20 cellular contexts compared by ENCODE assay signal in genomic region chr2:241198381-241199282, GRCh38. TPM values are rescaled to one million over a fixed set of nuclear protein-coding genes. Genes with fewer than 3 reads are reported as not detected.
DNase-seq lines count a peak whose midpoint lies in the region; ATAC-seq and TF ChIP-seq lines count a peak whose summit lies in the region.
"Had no signal": no experiment of that assay in that cellular context is flagged by ENCODE, and none has a peak within 500 bp of the region (broad histone marks: within the 10 kb centered on the region; RNA-seq: fewer than 3 reads in every experiment).

No MANE protein-coding gene starts in this region.

- intact Hi-C loops in Panc1 (cut with micrococcal nuclease; ENCODE audit: unreplicated experiment) = no loop called here
- intact Hi-C loops in psoas muscle (cut with DNase I) = no loop called here
- intact Hi-C loops in uterus (cut with DNase I; ENCODE audit: low total_unique reads) = no loop called here

- ATAC-seq in activated naive CD4-positive, alpha-beta T cell treated with anti-CD3 and anti-CD28 coated beads, Interleukin-2, amount 50 U/mL, for 72 hours = no peak
- ATAC-seq in Panc1 (peak; percentile 18; the same call in 1 of the 2 replicates), psoas muscle (no peak)
- ATAC-seq: HCT116 had no signal

- BruUV-seq in Panc1 (replicated peaks; lab: Mats Ljungman, UMichigan) = no TSS peak

- no peaks in the 10 kb centered on the region for H3K36me3 ChIP-seq in Panc1 (ENCODE audit: control insufficient read depth, insufficient read depth, low read length)
- no peaks in the 10 kb centered on the region for H3K36me3 ChIP-seq in psoas muscle (ENCODE audit: insufficient read depth in 1 of 2, low read depth in 1 of 2)
- no peaks in the 10 kb centered on the region for H3K36me3 ChIP-seq in uterus
- H3K36me3 ChIP-seq in effector memory CD4-positive, alpha-beta T cell (ENCODE audit: control insufficient read depth, insufficient read depth, low read length) = no peaks in the 10 kb centered on the region
- H3K36me3 ChIP-seq: SJCRH30 had no signal

- H3K27ac ChIP-seq in Panc1 (ENCODE audit: low read length) (no peak overlapping the region), psoas muscle (no peak overlapping the region), uterus (no peak overlapping the region)
- H3K27ac ChIP-seq in effector memory CD4-positive, alpha-beta T cell (ENCODE audit: insufficient read depth, low read length, poor library complexity, severe bottlenecking) = no peak overlapping the region
- H3K27ac ChIP-seq: SJCRH30 had no signal

- no peaks in the 10 kb centered on the region for H3K27me3 ChIP-seq in Panc1 (ENCODE audit: control insufficient read depth, insufficient read depth, low read length)
- no peaks in the 10 kb centered on the region for H3K27me3 ChIP-seq in psoas muscle (ENCODE audit: insufficient read depth in 3 of 3, low read length in 2 of 3)
- no peaks in the 10 kb centered on the region for H3K27me3 ChIP-seq in uterus
- H3K27me3 ChIP-seq in effector memory CD4-positive, alpha-beta T cell (replicated peaks; ENCODE audit: control insufficient read depth, insufficient read depth, low read length, poor library complexity, severe bottlenecking) = no peaks in the 10 kb centered on the region
- H3K27me3 ChIP-seq: SJCRH30 had no signal

- no peaks in the 10 kb centered on the region for H3K36me3 Mint-ChIP-seq in activated naive CD4-positive, alpha-beta T cell treated with anti-CD3 and anti-CD28 coated beads, Interleukin-2, amount 10 ng/mL, durations not matched to agents 7 days and 5 days
- H3K36me3 Mint-ChIP-seq in activated naive CD4-positive, alpha-beta T cell treated with anti-CD3 and anti-CD28 coated beads, Interleukin-2, amount 50 U/mL, for 72 hours = no peaks in the 10 kb centered on the region
- no peaks in the 10 kb centered on the region for H3K36me3 Mint-ChIP-seq in glutamatergic neuron (ENCODE audit: unreplicated experiment)

- no peaks in the 10 kb centered on the region for H3K9me3 Mint-ChIP-seq in activated naive CD4-positive, alpha-beta T cell treated with anti-CD3 and anti-CD28 coated beads, Interleukin-2, amount 10 ng/mL, durations not matched to agents 7 days and 5 days
- no peaks in the 10 kb centered on the region for H3K9me3 Mint-ChIP-seq in activated naive CD4-positive, alpha-beta T cell treated with anti-CD3 and anti-CD28 coated beads, Interleukin-2, amount 50 U/mL, for 72 hours
- peaks cover 3% of the 10 kb centered on the region for H3K9me3 Mint-ChIP-seq in glutamatergic neuron (ENCODE audit: unreplicated experiment)

- TF ChIP-seq CTCF in Panc1 (IDR thresholded peaks at IDR 0.05) = no peak
- no peak for TF ChIP-seq CTCF in glutamatergic neuron (IDR thresholded peaks at IDR 0.05; ENCODE audit: partially characterized antibody, unreplicated experiment)
- no peak for TF ChIP-seq CTCF in psoas muscle (IDR thresholded peaks at IDR 0.05)
- TF ChIP-seq CTCF in uterus (IDR thresholded peaks at IDR 0.05) = no peak

- in situ Hi-C loops in Panc1 (cut with HindIII; ENCODE audit: low pct_unique_long_range_greater_than_20kb, low sequenced_read_pairs) = no loop called here

- H3K9me3 ChIP-seq in Panc1 (ENCODE audit: control insufficient read depth, insufficient read depth, low read depth, low read length) (no peaks in the 10 kb centered on the region), psoas muscle (no peaks in the 10 kb centered on the region), uterus (no peaks in the 10 kb centered on the region)
- H3K9me3 ChIP-seq in effector memory CD4-positive, alpha-beta T cell (ENCODE audit: control insufficient read depth, low read length) = no peaks in the 10 kb centered on the region
- H3K9me3 ChIP-seq: SJCRH30 had no signal

- peak; percentile 18 for DNase-seq in activated naive CD4-positive, alpha-beta T cell treated with anti-CD3 and anti-CD28 coated beads, Interleukin-2, amount 10 ng/mL, durations not matched to agents 7 days and 5 days
- no peak for DNase-seq in activated naive CD4-positive, alpha-beta T cell treated with anti-CD3 and anti-CD28 coated beads, Interleukin-2, amount 50 U/mL, for 72 hours (ENCODE audit: low spot score in 2 of 2)
- DNase-seq in Panc1 (ENCODE audit: low read depth, low spot score) = no peak
- peak; percentile 17 for DNase-seq in glutamatergic neuron
- peak; percentile 4 to 49 for DNase-seq in psoas muscle
- no peak for DNase-seq in NCI-H2171 (lab: John Stamatoyannopoulos, UW)
- no peak for DNase-seq in uterus
- no peak for DNase-seq in effector memory CD4-positive, alpha-beta T cell
- DNase-seq: C1 segment of cervical spinal cord; DMS79 treated with DMSO at 0.1 percent for 48 hours; KG1; NCI-H1417 treated with DMSO at 0.1 percent for 48 hours; NCI-H2029 treated with DMSO at 0.1 percent for 48 hours; NCI-H226; NCI-H526; NK-92 treated with Interleukin-12 subunit alpha and Interleukin-12 subunit beta, amount 100 ng/mL, for 24 hours; OCI-M1; RPMI8226; SJCRH30 had no signal

- CTCF ChIA-PET in activated naive CD4-positive, alpha-beta T cell treated with anti-CD3 and anti-CD28 coated beads, Interleukin-2, amount 10 ng/mL, durations not matched to agents 7 days and 5 days (lab: Charles Lee) = no interaction called here
- CTCF ChIA-PET in Panc1 (lab: Charles Lee) = no interaction called here

- POLR2A ChIA-PET in Panc1 (lab: Charles Lee) = no interaction called here

- no peak for TF ChIP-seq POLR2A in uterus (IDR thresholded peaks at IDR 0.05)

- no peak overlapping the region for H3K27ac Mint-ChIP-seq in activated naive CD4-positive, alpha-beta T cell treated with anti-CD3 and anti-CD28 coated beads, Interleukin-2, amount 10 ng/mL, durations not matched to agents 7 days and 5 days
- no peak overlapping the region for H3K27ac Mint-ChIP-seq in activated naive CD4-positive, alpha-beta T cell treated with anti-CD3 and anti-CD28 coated beads, Interleukin-2, amount 50 U/mL, for 72 hours
- no peak overlapping the region for H3K27ac Mint-ChIP-seq in glutamatergic neuron (ENCODE audit: unreplicated experiment)

- H3K4me1 ChIP-seq in Panc1 (ENCODE audit: control insufficient read depth, insufficient read depth, low read length) (no peaks in the 10 kb centered on the region), psoas muscle (no peaks in the 10 kb centered on the region), uterus (no peaks in the 10 kb centered on the region)
- H3K4me1 ChIP-seq in effector memory CD4-positive, alpha-beta T cell (ENCODE audit: control insufficient read depth, insufficient read depth, low read length, poor library complexity, severe bottlenecking) = no peaks in the 10 kb centered on the region
- H3K4me1 ChIP-seq: SJCRH30 had no signal

- no peaks in the 10 kb centered on the region for H3K27me3 Mint-ChIP-seq in activated naive CD4-positive, alpha-beta T cell treated with anti-CD3 and anti-CD28 coated beads, Interleukin-2, amount 10 ng/mL, durations not matched to agents 7 days and 5 days
- no peaks in the 10 kb centered on the region for H3K27me3 Mint-ChIP-seq in glutamatergic neuron (ENCODE audit: unreplicated experiment)

- no peak overlapping the region for H3K4me3 Mint-ChIP-seq in activated naive CD4-positive, alpha-beta T cell treated with anti-CD3 and anti-CD28 coated beads, Interleukin-2, amount 10 ng/mL, durations not matched to agents 7 days and 5 days
- no peak overlapping the region for H3K4me3 Mint-ChIP-seq in glutamatergic neuron (ENCODE audit: unreplicated experiment)

- WGBS in psoas muscle, 3 donors = 61 to 70% (median 67%) methylated on average over 27 of the region's 27 CpGs

- H3K4me3 ChIP-seq in Panc1 (ENCODE audit: low read depth in 2 of 2, low read length in 2 of 2) (no peak overlapping the region), psoas muscle (no peak overlapping the region), uterus (no peak overlapping the region)
- H3K4me3 ChIP-seq in effector memory CD4-positive, alpha-beta T cell (ENCODE audit: insufficient read depth, low read depth, low read length, poor library complexity, severe bottlenecking) = no peak overlapping the region
- H3K4me3 ChIP-seq: SJCRH30 had no signal

- no peaks in the 10 kb centered on the region for H3K4me1 Mint-ChIP-seq in activated naive CD4-positive, alpha-beta T cell treated with anti-CD3 and anti-CD28 coated beads, Interleukin-2, amount 10 ng/mL, durations not matched to agents 7 days and 5 days
- peaks cover 3% of the 10 kb centered on the region for H3K4me1 Mint-ChIP-seq in glutamatergic neuron (ENCODE audit: low read depth, unreplicated experiment)

RNA-seq across cellular contexts. Expression of gene ANO7, which starts 10.2 kb away (rescaled TPM):
- total RNA-seq in activated naive CD4-positive, alpha-beta T cell treated with anti-CD3 and anti-CD28 coated beads, Interleukin-2, amount 50 U/mL, for 72 hours = 1 to 10 TPM in 1 of 2 donors, under 1 TPM in 1; 0.27 to 5.3 TPM
- total RNA-seq in Panc1 (2021; ENCODE audit: unreplicated experiment) = 6.9 TPM
- polyA plus RNA-seq in Panc1 (2012; ENCODE audit: insufficient read length) = 7.3 TPM
- total RNA-seq in glutamatergic neuron (ENCODE audit: unreplicated experiment) = 2.6 TPM
- total RNA-seq in psoas muscle = 1 to 10 TPM in 1 of 4 donors, under 1 TPM in 3; 0.36 to 1.8 (median 0.64) TPM
- under 1 TPM; 0.22 to 0.55 (median 0.34) TPM for polyA plus RNA-seq in psoas muscle
- 1 to 10 TPM in 1 of 4 donors, under 1 TPM in 2, not detected in 1; under 0.01 to 3.8 (median 0.21) TPM for total RNA-seq in uterus

RNA-seq across cellular contexts. Expression of gene PPP1R7, which starts 48.4 kb away (rescaled TPM):
- 10 to 100 TPM; 81.6 to 98.9 TPM for total RNA-seq in activated naive CD4-positive, alpha-beta T cell treated with anti-CD3 and anti-CD28 coated beads, Interleukin-2, amount 50 U/mL, for 72 hours
- total RNA-seq in Panc1 (2021; ENCODE audit: unreplicated experiment) (64.2 TPM), glutamatergic neuron (ENCODE audit: unreplicated experiment) (53.9 TPM), psoas muscle (10 to 100 TPM; 71.3 to 80.8 (median 72.2) TPM), uterus (10 to 100 TPM in 3 of 4 donors, 1 to 10 TPM in 1; 8.5 to 43.6 (median 30.0) TPM)
- 116 TPM for polyA plus RNA-seq in Panc1 (2012; ENCODE audit: insufficient read length)
- polyA plus RNA-seq in psoas muscle = 100 to 1,000 TPM in 1 of 3 donors, 10 to 100 TPM in 2; 44.0 to 108 (median 74.6) TPM

RNA-seq across cellular contexts. Expression of gene PASK, which starts 49.4 kb away (rescaled TPM):
- total RNA-seq in activated naive CD4-positive, alpha-beta T cell treated with anti-CD3 and anti-CD28 coated beads, Interleukin-2, amount 50 U/mL, for 72 hours = 10 to 100 TPM; 67.6 to 95.3 TPM
- total RNA-seq in Panc1 (2021; ENCODE audit: unreplicated experiment) (51.6 TPM), glutamatergic neuron (ENCODE audit: unreplicated experiment) (24.4 TPM), psoas muscle (1 to 10 TPM in 2 of 4 donors, under 1 TPM in 2; 0.71 to 1.9 (median 1.2) TPM), uterus (10 to 100 TPM in 3 of 4 donors, 1 to 10 TPM in 1; 7.4 to 16.0 (median 13.3) TPM)
- 14.3 TPM for polyA plus RNA-seq in Panc1 (2012; ENCODE audit: insufficient read length)
- polyA plus RNA-seq in psoas muscle = 1 to 10 TPM in 1 of 3 donors, under 1 TPM in 2; 0.41 to 1.3 (median 0.44) TPM

Comparison
In these comparisons a context has a peak if more than half of its experiments do, and no peak if none do; other contexts are left out.
1. DNase-seq: peak in activated naive CD4-positive, alpha-beta T cell treated with anti-CD3 and anti-CD28 coated beads, Interleukin-2, amount 10 ng/mL, durations not matched to agents 7 days and 5 days (single experiment), glutamatergic neuron (single experiment) and psoas muscle (2 of 2); none in activated naive CD4-positive, alpha-beta T cell treated with anti-CD3 and anti-CD28 coated beads, Interleukin-2, amount 50 U/mL, for 72 hours (0 of 2), Panc1 (single experiment), NCI-H2171 (single experiment), uterus (0 of 2) and effector memory CD4-positive, alpha-beta T cell (0 of 3).